1 cellular context compared by ENCODE assay signal in genomic region chr2:12097860-12098259, GRCh38.
TF ChIP-seq lines count a peak whose summit lies in the region.

No MANE protein-coding gene starts in this region.

TF ChIP-seq in K562, 482 proteins besides CTCF, POLR2A, EP300 and RAD21 (continued from another document and continues in another):
- TF ChIP-seq C11orf30 (IDR thresholded peaks at IDR 0.05; ENCODE audit: low read depth) (peak; percentile 42; the same call in 1 of the 2 replicates), NR1H2 (CRISPR knock-in tag; IDR thresholded peaks at IDR 0.05) (no peak), SLC30A9 (CRISPR knock-in tag; IDR thresholded peaks at IDR 0.05) (no peak), E2F6 (IDR thresholded peaks at IDR 0.05; ENCODE audit: borderline replicate concordance in 1 of 2, extremely low read depth in 1 of 2, insufficient read depth in 1 of 2, insufficient read length in 1 of 2, low read depth in 1 of 2, low read length in 1 of 2, poor library complexity in 1 of 2, severe bottlenecking in 1 of 2) (peak; percentile 20 to 33), FOS (IDR thresholded peaks at IDR 0.05; ENCODE audit: extremely low read depth, insufficient read length) (no peak), MAFG (tag; conservative IDR thresholded peaks at IDR 0.05) (0 out of 2 replicates have a peak, but pooled peaks have one; percentile 24), HLTF (IDR thresholded peaks at IDR 0.05) (no peak), ZNF79 (CRISPR knock-in tag; IDR thresholded peaks at IDR 0.05; ENCODE audit: low read depth) (no peak), ZMIZ1 (IDR thresholded peaks at IDR 0.05; ENCODE audit: low read depth in 2 of 2, low read length in 2 of 2) (no peak), ZBTB33 (CRISPR knock-in tag; IDR thresholded peaks at IDR 0.05) (peak; percentile 73), CREB3 (tag; conservative IDR thresholded peaks at IDR 0.05; ENCODE audit: low read depth) (no peak), U2AF1 (optimal IDR thresholded peaks at IDR 0.05; ENCODE audit: low read depth, low read length) (no peak), ATF7 (IDR thresholded peaks at IDR 0.05) (peak; percentile 11; the same call in 1 of the 2 replicates), HDGF (IDR thresholded peaks at IDR 0.05) (no peak), GTF2A2 (tag; IDR thresholded peaks at IDR 0.05) (no peak), PHF8 (IDR thresholded peaks at IDR 0.05; ENCODE audit: borderline replicate concordance, low read length) (no peak), ERF (CRISPR knock-in tag; IDR thresholded peaks at IDR 0.05) (no peak), FOXA1 (IDR thresholded peaks at IDR 0.05; ENCODE audit: borderline replicate concordance) (no peak), E2F3 (CRISPR knock-in tag; IDR thresholded peaks at IDR 0.05) (no peak), L3MBTL2 (IDR thresholded peaks at IDR 0.05) (peak; percentile 86), ZNF740 (CRISPR knock-in tag; IDR thresholded peaks at IDR 0.05) (no peak), ZNF740 (tag; IDR thresholded peaks at IDR 0.05) (no peak), NKRF (IDR thresholded peaks at IDR 0.05; ENCODE audit: borderline replicate concordance) (no peak), MTA2 (IDR thresholded peaks at IDR 0.05; ENCODE audit: low read depth) (no peak), ZFP36 (IDR thresholded peaks at IDR 0.05; ENCODE audit: low read depth, low read length, partially characterized antibody) (no peak), ZNF551 (CRISPR knock-in tag; IDR thresholded peaks at IDR 0.05) (no peak), BRD9 (IDR thresholded peaks at IDR 0.05; ENCODE audit: low read depth, partially characterized antibody) (no peak), ATF2 (CRISPR knock-in tag; IDR thresholded peaks at IDR 0.05) (no peak), ZBTB26 (CRISPR knock-in tag; IDR thresholded peaks at IDR 0.05) (no peak), KAT8 (IDR thresholded peaks at IDR 0.05; ENCODE audit: low read depth) (no peak), ZNF384 (IDR thresholded peaks at IDR 0.05; ENCODE audit: low read depth, low read length) (no peak), KDM5B (IDR thresholded peaks at IDR 0.05; ENCODE audit: insufficient replicate concordance, low read depth, low read length) (no peak), VEZF1 (CRISPR knock-in tag; IDR thresholded peaks at IDR 0.05) (0 out of 2 replicates have a peak, but pooled peaks have one; percentile 5), FOXM1 (IDR thresholded peaks at IDR 0.05; ENCODE audit: low read depth) (no peak), FOXM1 (CRISPR knock-in tag; IDR thresholded peaks at IDR 0.05; ENCODE audit: low read depth) (no peak), HES1 (IDR thresholded peaks at IDR 0.05; ENCODE audit: low read depth) (no peak), NR2C2 (CRISPR knock-in tag; IDR thresholded peaks at IDR 0.05) (no peak), NR2C2 (tag; IDR thresholded peaks at IDR 0.05) (no peak), RFX5 (IDR thresholded peaks at IDR 0.05; ENCODE audit: low read depth, low read length) (no peak), GATA2 (CRISPR knock-in tag; IDR thresholded peaks at IDR 0.05) (no peak), THRA (IDR thresholded peaks at IDR 0.05) (no peak), ZKSCAN8 (CRISPR knock-in tag; IDR thresholded peaks at IDR 0.05) (no peak), EWSR1 (IDR thresholded peaks at IDR 0.05; ENCODE audit: borderline replicate concordance, low read depth, partially characterized antibody) (no peak), RNF219 (CRISPR knock-in tag; IDR thresholded peaks at IDR 0.05) (no peak), ZBTB7A (IDR thresholded peaks at IDR 0.05; ENCODE audit: borderline replicate concordance, control insufficient read depth, low read depth, low read length) (no peak), NUFIP1 (IDR thresholded peaks at IDR 0.05; ENCODE audit: partially characterized antibody) (no peak), KAT7 (CRISPR knock-in tag; IDR thresholded peaks at IDR 0.05; ENCODE audit: borderline replicate concordance) (no peak), NFE2 (IDR thresholded peaks at IDR 0.05; ENCODE audit: low read depth) (peak; percentile 79), PURB (CRISPR knock-in tag; IDR thresholded peaks at IDR 0.05; ENCODE audit: low read depth) (no peak)
